In the genomic region with DNA sequence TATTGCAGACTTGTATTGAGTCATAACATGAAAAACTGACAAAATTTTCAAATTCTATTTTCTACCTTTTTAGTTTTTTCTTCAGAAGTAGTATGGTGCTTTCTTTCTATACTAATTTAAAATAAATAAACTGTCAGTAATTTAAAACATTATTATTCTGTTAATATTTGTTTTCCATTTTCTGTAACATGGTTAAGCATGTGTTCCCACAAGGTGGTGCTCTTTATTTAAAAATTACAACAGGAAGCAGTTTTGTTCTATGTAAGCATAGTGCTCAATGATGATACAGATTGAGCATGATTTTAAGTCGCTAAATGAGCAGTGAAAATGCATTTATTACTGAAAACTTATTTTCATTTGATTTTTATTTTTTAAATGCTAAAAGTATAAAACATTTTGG, we compare ENCODE assay signal across 8 cellular contexts.
A peak's percentile ranks its signal among the peaks of the same experiment; 100 is the strongest.
DNase-seq lines count a peak whose midpoint lies in the region; ATAC-seq, FAIRE-seq and TF ChIP-seq lines count a peak whose summit lies in the region.

No MANE protein-coding gene starts in this region.

- H3K9me3 ChIP-seq in GM23248 (ENCODE audit: low read depth) (no peaks in the 10 kb centered on the region), hepatocyte (ENCODE audit: low read depth) (no peaks in the 10 kb centered on the region), upper lobe of right lung (no peaks in the 10 kb centered on the region)

- TF ChIP-seq CTCF in hepatocyte (IDR thresholded peaks at IDR 0.05; ENCODE audit: poor library complexity), result peak; percentile 82
- TF ChIP-seq CTCF in upper lobe of right lung (IDR thresholded peaks at IDR 0.05), result peak; percentile 62

- WGBS in GM23248 (ENCODE audit: low coverage in 1 of 2, low lambda C conversion rate in 2 of 2, missing lambda C conversion rate in 2 of 2), 2 experiments, result 0% methylated on average over 1 of the region's 1 CpG
- WGBS in hepatocyte (ENCODE audit: low lambda C conversion rate, missing lambda C conversion rate), result 10% methylated on average over 1 of the region's 1 CpG

- H2AFZ ChIP-seq in GM23248 (no peak overlapping the region), hepatocyte (no peak overlapping the region)

- no peak overlapping the region for H3K9ac ChIP-seq in GM23248

- H3K4me2 ChIP-seq in GM23248 (ENCODE audit: unreplicated experiment) (no peak overlapping the region), hepatocyte (no peak overlapping the region)

- intact Hi-C loops in upper lobe of right lung (cut with DNase I), result no loop called here

- FAIRE-seq in TTC549 (lab: Jason Lieb, UNC), result peak; percentile 89

- ATAC-seq in upper lobe of right lung, result peak; percentile 67

- in situ Hi-C loops in GM23248 (cut with MboI), result no loop called here

- no peaks in the 10 kb centered on the region for H3K9me2 ChIP-seq in GM23248 (ENCODE audit: insufficient read depth)
- no peaks in the 10 kb centered on the region for H3K9me2 ChIP-seq in hepatocyte (replicated peaks; ENCODE audit: insufficient read depth)

- H3K79me2 ChIP-seq in GM23248 (ENCODE audit: insufficient read depth) (no peaks in the 10 kb centered on the region), hepatocyte (no peaks in the 10 kb centered on the region)

- no peaks in the 10 kb centered on the region for H3K36me3 ChIP-seq in GM23248 (ENCODE audit: low read depth)
- H3K36me3 ChIP-seq in hepatocyte (replicated peaks; ENCODE audit: insufficient read depth, low read depth), result no peaks in the 10 kb centered on the region
- no peaks in the 10 kb centered on the region for H3K36me3 ChIP-seq in upper lobe of right lung

- H3K4me1 ChIP-seq in GM23248 (ENCODE audit: insufficient read depth), result no peaks in the 10 kb centered on the region
- H3K4me1 ChIP-seq in hepatocyte (ENCODE audit: insufficient read depth), result no peaks in the 10 kb centered on the region
- H3K4me1 ChIP-seq in upper lobe of right lung, result no peaks in the 10 kb centered on the region

- DNase-seq in DMS53 treated with DMSO at 0.1 percent for 48 hours (lab: John Stamatoyannopoulos, UW; ENCODE audit: unreplicated experiment), result peak; percentile 84
- peak; percentile 71 for DNase-seq in GM23248
- peak; percentile 75 for DNase-seq in NCI-H1417 treated with DMSO at 0.1 percent for 48 hours (lab: John Stamatoyannopoulos, UW)
- DNase-seq in hepatocyte (ENCODE audit: low spot score), result peak; percentile 52
- no peak for DNase-seq in upper lobe of right lung
- no peak for DNase-seq in stimulated activated CD4-positive, alpha-beta T cell treated with anti-CD3 and anti-CD28 coated beads, Interleukin-4, amount 100 ng/mL, for 4 hours
- DNase-seq in mesenteric fat pad (ENCODE audit: low spot score), result no peak

- H4K20me1 ChIP-seq in GM23248 (ENCODE audit: insufficient read depth) (no peaks in the 10 kb centered on the region), hepatocyte (ENCODE audit: insufficient read depth, poor library complexity, severe bottlenecking) (no peaks in the 10 kb centered on the region)

- H3K4me3 ChIP-seq in GM23248 (no peak overlapping the region), hepatocyte (no peak overlapping the region), upper lobe of right lung (no peak overlapping the region)

- H3K27me3 ChIP-seq in GM23248 (replicated peaks; ENCODE audit: insufficient read depth) (no peaks in the 10 kb centered on the region), hepatocyte (no peaks in the 10 kb centered on the region), upper lobe of right lung (no peaks in the 10 kb centered on the region)

- H3K27ac ChIP-seq in GM23248 (no peak overlapping the region), hepatocyte (no peak overlapping the region), upper lobe of right lung (no peak overlapping the region)

- no peaks in the 10 kb centered on the region for H3F3A ChIP-seq in GM23248 (ENCODE audit: insufficient read depth)

Comparison
In these comparisons a context has a peak if more than half of its experiments do, and no peak if none do; other contexts are left out.
1. DNase-seq: peak in DMS53 treated with DMSO at 0.1 percent for 48 hours (single experiment), GM23248 (single experiment), NCI-H1417 treated with DMSO at 0.1 percent for 48 hours (single experiment) and hepatocyte (single experiment); none in upper lobe of right lung (single experiment), stimulated activated CD4-positive, alpha-beta T cell treated with anti-CD3 and anti-CD28 coated beads, Interleukin-4, amount 100 ng/mL, for 4 hours (0 of 2) and mesenteric fat pad (single experiment).